Comparison of ENCODE assay signal across 7 cellular contexts in the genomic region with DNA sequence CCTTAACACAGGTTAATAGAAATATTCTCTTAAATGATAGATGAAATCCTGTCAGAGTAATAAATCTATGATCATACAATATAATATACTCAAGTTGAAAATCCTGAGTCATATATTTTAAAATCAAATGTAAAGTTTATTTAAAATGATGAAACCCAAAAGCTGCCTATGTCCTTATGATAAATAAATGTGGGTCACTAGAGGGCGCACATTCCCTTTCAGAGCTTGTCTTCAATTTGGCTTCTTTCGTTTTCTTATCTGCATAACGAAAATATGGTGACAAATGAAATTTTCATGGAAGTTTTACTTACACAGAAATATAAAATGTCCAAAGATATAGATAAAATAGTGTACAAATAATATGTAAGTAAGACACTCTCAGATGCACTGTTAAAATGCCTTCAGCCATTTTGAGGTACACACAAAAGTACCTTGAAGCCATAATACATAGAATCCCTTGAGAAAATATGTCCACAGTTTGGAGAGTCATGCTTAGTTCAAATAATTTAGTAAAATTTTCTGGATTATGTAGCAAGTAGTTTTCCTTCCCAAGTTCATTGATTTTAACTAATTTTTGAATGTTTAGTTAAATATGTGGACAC.
DNase-seq lines count a peak whose midpoint lies in the region; ATAC-seq and TF ChIP-seq lines count a peak whose summit lies in the region.

No MANE protein-coding gene starts in this region.

- no peaks in the 10 kb centered on the region for H3K27me3 Mint-ChIP-seq in activated CD4-positive, alpha-beta memory T cell treated with anti-CD3 and anti-CD28 coated beads, Interleukin-2, amount 10 ng/mL, durations not matched to agents 7 days and 5 days

- H3K36me3 ChIP-seq in DND-41 (ENCODE audit: insufficient read depth, low read length) (no peaks in the 10 kb centered on the region), GM23248 (ENCODE audit: low read depth) (no peaks in the 10 kb centered on the region)

- no peak overlapping the region for H3K27ac ChIP-seq in DND-41 (ENCODE audit: low read length)
- H3K27ac ChIP-seq in GM23248 = no peak overlapping the region

- H3K9me2 ChIP-seq in GM23248 (ENCODE audit: insufficient read depth) = no peaks in the 10 kb centered on the region

- CTCF ChIA-PET in activated CD4-positive, alpha-beta memory T cell treated with anti-CD3 and anti-CD28 coated beads, Interleukin-2, amount 10 ng/mL, durations not matched to agents 7 days and 5 days (lab: Charles Lee) = no interaction called here

- H3K27ac Mint-ChIP-seq in activated CD4-positive, alpha-beta memory T cell treated with anti-CD3 and anti-CD28 coated beads, Interleukin-2, amount 10 ng/mL, durations not matched to agents 7 days and 5 days = no peak overlapping the region

- no peak overlapping the region for H3K4me3 Mint-ChIP-seq in activated CD4-positive, alpha-beta memory T cell treated with anti-CD3 and anti-CD28 coated beads, Interleukin-2, amount 10 ng/mL, durations not matched to agents 7 days and 5 days

- H3K4me3 ChIP-seq in DND-41 (ENCODE audit: low read depth in 1 of 2, low read length in 2 of 2) (no peak overlapping the region), GM23248 (peak overlapping the region; percentile 48), cardiac fibroblast (replicated peaks in 1 of 2; ENCODE audit: low read depth in 2 of 2, low read length in 2 of 2) (peak overlapping the region in 1 of 2 donors; percentile 21)

- TF ChIP-seq CTCF in DND-41 (IDR thresholded peaks at IDR 0.05; ENCODE audit: borderline replicate concordance, extremely low read depth, low read length, poor library complexity, severe bottlenecking) (peak; percentile 61), cardiac fibroblast (IDR thresholded peaks at IDR 0.05; ENCODE audit: low read depth, low read length) (peak; percentile 33)

- H3K36me3 Mint-ChIP-seq in activated CD4-positive, alpha-beta memory T cell treated with anti-CD3 and anti-CD28 coated beads, Interleukin-2, amount 10 ng/mL, durations not matched to agents 7 days and 5 days (ENCODE audit: low read depth) = no peaks in the 10 kb centered on the region

- no peaks in the 10 kb centered on the region for H3K9me3 Mint-ChIP-seq in activated CD4-positive, alpha-beta memory T cell treated with anti-CD3 and anti-CD28 coated beads, Interleukin-2, amount 10 ng/mL, durations not matched to agents 7 days and 5 days

- in situ Hi-C loops in GM23248 (cut with MboI) = no loop called here

- peak overlapping the region; percentile 47; the same call in 1 of the 2 replicates for H3K4me2 ChIP-seq in DND-41 (ENCODE audit: insufficient read depth, low read length)
- peak overlapping the region; percentile 27 for H3K4me2 ChIP-seq in GM23248 (ENCODE audit: unreplicated experiment)

- H3K79me2 ChIP-seq in DND-41 (ENCODE audit: insufficient read depth, low read length) (no peaks in the 10 kb centered on the region), GM23248 (ENCODE audit: insufficient read depth) (no peaks in the 10 kb centered on the region)

- 0 to 4% methylated on average over 3 of the region's 3 CpGs for WGBS in GM23248 (ENCODE audit: low coverage in 1 of 2, low lambda C conversion rate in 2 of 2, missing lambda C conversion rate in 2 of 2), 2 experiments

- H3K9me3 ChIP-seq in DND-41 (ENCODE audit: insufficient read depth, low read length, severe bottlenecking) = no peaks in the 10 kb centered on the region
- H3K9me3 ChIP-seq in GM23248 (ENCODE audit: low read depth) = no peaks in the 10 kb centered on the region

- no peak overlapping the region for H3K9ac ChIP-seq in DND-41 (ENCODE audit: low read depth, low read length)
- no peak overlapping the region for H3K9ac ChIP-seq in GM23248

- ATAC-seq in DND-41 (ENCODE audit: insufficient read depth, low read depth) (no peak), GM21717 (IDR thresholded peaks at IDR 0.05; ENCODE audit: unreplicated experiment) (no peak)

- no peaks in the 10 kb centered on the region for H3K4me1 ChIP-seq in DND-41 (ENCODE audit: insufficient read depth, low read length)
- no peaks in the 10 kb centered on the region for H3K4me1 ChIP-seq in GM23248 (ENCODE audit: insufficient read depth)

- no peaks in the 10 kb centered on the region for H3K27me3 ChIP-seq in DND-41 (ENCODE audit: insufficient read depth, low read length, poor library complexity)
- no peaks in the 10 kb centered on the region for H3K27me3 ChIP-seq in GM23248 (replicated peaks; ENCODE audit: insufficient read depth)

- POLR2A ChIA-PET in activated CD4-positive, alpha-beta memory T cell treated with anti-CD3 and anti-CD28 coated beads, Interleukin-2, amount 10 ng/mL, durations not matched to agents 7 days and 5 days (lab: Charles Lee) = no interaction called here

- H4K20me1 ChIP-seq in DND-41 (ENCODE audit: insufficient read depth, low read length) (no peaks in the 10 kb centered on the region), GM23248 (ENCODE audit: insufficient read depth) (no peaks in the 10 kb centered on the region)

- H2AFZ ChIP-seq in DND-41 (ENCODE audit: low read depth, low read length) = no peak overlapping the region
- peak overlapping the region; percentile 74; the same call in 1 of the 2 replicates for H2AFZ ChIP-seq in GM23248

- no peaks in the 10 kb centered on the region for H3F3A ChIP-seq in GM23248 (ENCODE audit: insufficient read depth)

- DNase-seq in DND-41 = peak; percentile 6
- peak; percentile 49 for DNase-seq in GM23248
- peak; percentile 34 for DNase-seq in NCI-H460 (ENCODE audit: extremely low read depth, low read depth)
- DNase-seq in cardiac fibroblast (ENCODE audit: low read depth in 2 of 2) = peak; percentile 54 to 70
- peak; percentile 77 for DNase-seq in medulla oblongata (ENCODE audit: extremely low spot score)
- no peak for DNase-seq in activated CD4-positive, alpha-beta memory T cell treated with anti-CD3 and anti-CD28 coated beads, Interleukin-2, amount 10 ng/mL, durations not matched to agents 7 days and 5 days

- H3K4me1 Mint-ChIP-seq in activated CD4-positive, alpha-beta memory T cell treated with anti-CD3 and anti-CD28 coated beads, Interleukin-2, amount 10 ng/mL, durations not matched to agents 7 days and 5 days = no peaks in the 10 kb centered on the region
